In the genomic region with DNA sequence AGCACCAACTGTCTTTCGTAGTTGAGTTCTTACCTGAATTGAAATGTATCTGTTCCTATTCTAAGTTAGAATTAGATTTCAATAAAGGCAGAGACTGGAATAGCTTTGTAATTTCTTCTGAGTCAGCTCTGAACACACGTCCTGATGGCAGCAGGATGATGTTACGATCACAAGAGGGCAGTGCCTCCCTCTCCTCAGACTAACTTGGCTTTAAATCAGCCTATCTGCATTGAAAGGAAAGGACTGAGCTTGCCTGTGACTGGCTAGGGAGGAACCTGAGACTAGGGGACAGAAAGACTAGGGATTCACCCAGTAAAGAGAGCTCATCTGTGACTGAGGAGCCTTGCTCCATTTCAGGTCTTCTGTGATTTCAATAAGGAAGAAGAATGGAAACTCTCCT, we compare ENCODE assay signal across 1 cellular context.
TF ChIP-seq lines count a peak whose summit lies in the region.

No MANE protein-coding gene starts in this region.

TF ChIP-seq in SK-N-SH treated with all-trans-retinoic acid at 6 μM for 48 hours, 23 proteins besides CTCF, POLR2A, EP300 and RAD21 (continued from another document):
- TF ChIP-seq PATZ1 (CRISPR knock-in tag; IDR thresholded peaks at IDR 0.05; ENCODE audit: borderline replicate concordance) (no peak), TOX (CRISPR knock-in tag; IDR thresholded peaks at IDR 0.05; ENCODE audit: borderline replicate concordance) (no peak), BACH2 (CRISPR knock-in tag; IDR thresholded peaks at IDR 0.05; ENCODE audit: borderline replicate concordance) (no peak), GLIS3 (CRISPR knock-in tag; IDR thresholded peaks at IDR 0.05) (no peak), TSHZ2 (CRISPR knock-in tag; IDR thresholded peaks at IDR 0.05) (no peak), OSR1 (CRISPR knock-in tag; IDR thresholded peaks at IDR 0.05) (no peak), ESRRG (CRISPR knock-in tag; IDR thresholded peaks at IDR 0.05) (no peak), ISL1 (CRISPR knock-in tag; IDR thresholded peaks at IDR 0.05) (no peak)
